Comparison of ENCODE assay signal across 8 cellular contexts in the genomic region with DNA sequence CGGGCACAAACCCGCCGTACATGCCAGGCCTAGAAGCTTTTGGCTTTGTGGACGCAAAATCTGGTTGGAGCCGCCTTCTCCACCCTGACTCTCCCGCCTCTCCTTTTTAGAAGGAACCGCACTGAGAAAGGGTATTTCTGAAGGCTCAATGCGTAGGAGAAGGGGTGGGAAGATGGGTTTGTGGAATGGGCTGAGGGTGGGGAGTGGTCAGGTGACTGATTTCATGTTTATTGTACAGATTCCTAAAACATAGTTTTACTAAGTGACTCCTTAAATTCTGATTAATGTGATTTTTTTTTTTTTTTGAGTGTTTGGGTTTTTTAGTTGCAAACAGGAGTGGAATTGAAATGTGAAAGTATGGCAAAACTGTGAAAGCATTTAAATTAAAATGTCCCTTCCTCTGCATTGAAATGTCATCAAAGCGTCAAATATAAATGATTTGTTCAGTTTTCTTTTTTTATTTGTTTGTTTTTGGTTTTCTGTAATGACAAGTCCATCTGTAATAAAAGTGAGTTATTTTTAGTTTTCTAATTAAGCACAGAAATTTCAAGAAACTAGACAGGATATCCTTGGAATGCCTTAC. TPM values are rescaled to one million over a fixed set of nuclear protein-coding genes. Genes with fewer than 3 reads are reported as not detected.
DNase-seq lines count a peak whose midpoint lies in the region; ATAC-seq and TF ChIP-seq lines count a peak whose summit lies in the region.

No MANE protein-coding gene starts in this region.

- ATAC-seq in thoracic aorta (ENCODE audit: insufficient number of reproducible peaks, low FRiP score, low read depth): no peak
- no peak for ATAC-seq in HG03442 (IDR thresholded peaks at IDR 0.05; ENCODE audit: unreplicated experiment)
- ATAC-seq in GM18907 (IDR thresholded peaks at IDR 0.05; ENCODE audit: unreplicated experiment): no peak
- ATAC-seq in GM18867 (IDR thresholded peaks at IDR 0.05; ENCODE audit: unreplicated experiment): no peak

- H3K4me3 Mint-ChIP-seq in activated CD4-positive, alpha-beta T cell treated with anti-CD3 and anti-CD28 coated beads, Interleukin-2, amount 10 ng/mL, durations not matched to agents 24 days and 14 days: peak overlapping the region; percentile 89

- TF ChIP-seq CTCF in thoracic aorta (IDR thresholded peaks at IDR 0.05): no peak

- H3K36me3 ChIP-seq in adipocyte (ENCODE audit: control insufficient read depth, insufficient read depth, low read length, severe bottlenecking) (peaks cover 10% of the 10 kb centered on the region), thoracic aorta (no peaks in the 10 kb centered on the region)

- no peaks in the 10 kb centered on the region for H3K27me3 Mint-ChIP-seq in activated CD4-positive, alpha-beta T cell treated with anti-CD3 and anti-CD28 coated beads, Interleukin-2, amount 10 ng/mL, durations not matched to agents 24 days and 14 days

- no peaks in the 10 kb centered on the region for H3K9me3 Mint-ChIP-seq in activated CD4-positive, alpha-beta T cell treated with anti-CD3 and anti-CD28 coated beads, Interleukin-2, amount 10 ng/mL, durations not matched to agents 24 days and 14 days

- H3K27ac ChIP-seq in thoracic aorta: peak overlapping the region; percentile 99

- no peak for DNase-seq in activated CD4-positive, alpha-beta T cell treated with anti-CD3 and anti-CD28 coated beads, Interleukin-2, amount 10 ng/mL, durations not matched to agents 24 days and 14 days
- no peak for DNase-seq in activated CD4-positive, alpha-beta T cell treated with anti-CD3 and anti-CD28 coated beads for 48 hours
- DNase-seq in adipocyte (ENCODE audit: low read depth) (no peak), kidney glomerular epithelial cell (lab: John Stamatoyannopoulos, UW) (peak; percentile 63), thoracic aorta (ENCODE audit: low spot score) (no peak)

- peaks cover 52% of the 10 kb centered on the region for H3K4me1 Mint-ChIP-seq in activated CD4-positive, alpha-beta T cell treated with anti-CD3 and anti-CD28 coated beads, Interleukin-2, amount 10 ng/mL, durations not matched to agents 24 days and 14 days

- no peaks in the 10 kb centered on the region for H3K27me3 ChIP-seq in adipocyte (replicated peaks; ENCODE audit: control insufficient read depth, insufficient read depth, low read length)
- H3K27me3 ChIP-seq in thoracic aorta (replicated peaks; ENCODE audit: insufficient read depth): no peaks in the 10 kb centered on the region

- peaks cover 30% of the 10 kb centered on the region for H3K4me1 ChIP-seq in adipocyte (ENCODE audit: control insufficient read depth, insufficient read depth, low read length)
- peaks cover 17 to 50% of the 10 kb centered on the region in 2 donors for H3K4me1 ChIP-seq in thoracic aorta (ENCODE audit: control insufficient read depth in 1 of 2, low read depth in 2 of 2)

- H3K9ac ChIP-seq in adipocyte (ENCODE audit: low read length): peak overlapping the region; percentile 98

- intact Hi-C loops in activated CD4-positive, alpha-beta T cell treated with anti-CD3 and anti-CD28 coated beads, Interleukin-2, amount 10 ng/mL, durations not matched to agents 24 days and 14 days (cut with micrococcal nuclease): loop anchor here (1.0 to 5.0 kb wide), 8 partner anchors 16 to 1191 kb away; partner anchors contain the start of genes CACNA1G, LUC7L3, NME1 and SPAG9

- peak overlapping the region; percentile 96 for H3K27ac Mint-ChIP-seq in activated CD4-positive, alpha-beta T cell treated with anti-CD3 and anti-CD28 coated beads, Interleukin-2, amount 10 ng/mL, durations not matched to agents 24 days and 14 days

- H3K4me3 ChIP-seq in adipocyte (ENCODE audit: low read length) (peak overlapping the region; percentile 87), thoracic aorta (peak overlapping the region; percentile 88)

- H3K36me3 Mint-ChIP-seq in activated CD4-positive, alpha-beta T cell treated with anti-CD3 and anti-CD28 coated beads, Interleukin-2, amount 10 ng/mL, durations not matched to agents 24 days and 14 days (ENCODE audit: low read depth): peaks cover 10% of the 10 kb centered on the region

- H3K9me3 ChIP-seq in adipocyte (ENCODE audit: control insufficient read depth, low read length) (no peaks in the 10 kb centered on the region), thoracic aorta (no peaks in the 10 kb centered on the region)

RNA-seq across cellular contexts. Expression of gene TOB1, which starts 1.8 kb away (rescaled TPM):
- total RNA-seq in activated CD4-positive, alpha-beta T cell treated with anti-CD3 and anti-CD28 coated beads, Interleukin-2, amount 10 ng/mL, durations not matched to agents 24 days and 14 days: 29.0 and 30.1 TPM in 2 replicates
- 10 to 100 TPM; 19.8 to 24.3 TPM for total RNA-seq in thoracic aorta

RNA-seq across cellular contexts. Expression of gene WFIKKN2, which starts 32.6 kb away (rescaled TPM):
- total RNA-seq in activated CD4-positive, alpha-beta T cell treated with anti-CD3 and anti-CD28 coated beads, Interleukin-2, amount 10 ng/mL, durations not matched to agents 24 days and 14 days: not detected in 2 replicates
- under 1 TPM in 1 of 2 donors, not detected in 1; 0.14 TPM for total RNA-seq in thoracic aorta
